ENCODE assay signal across 8 cellular contexts in genomic region chr3:195259146-195259563, GRCh38. TPM values are rescaled to one million over a fixed set of nuclear protein-coding genes. Genes with fewer than 3 reads are reported as not detected.
DNase-seq lines count a peak whose midpoint lies in the region; ATAC-seq and TF ChIP-seq lines count a peak whose summit lies in the region.

No MANE protein-coding gene starts in this region.

- H3K27ac ChIP-seq in CD4-positive, alpha-beta T cell (ENCODE audit: low read depth, low read length) = peak overlapping the region; percentile 85
- peak overlapping the region; percentile 92 for H3K27ac ChIP-seq in HCT116 (ENCODE audit: low read depth, low read length)
- peak overlapping the region; percentile 87 to 97 (median 94) for H3K27ac ChIP-seq in sigmoid colon

- POLR2A ChIA-PET in CD4-positive, alpha-beta T cell (lab: Charles Lee) = interaction anchor here (1.0 to 1.5 kb wide), 5 partner anchors 76 to 587 kb away, joined by 3 to 6 read pairs (median 5); partner anchors contain the start of gene LSG1
- POLR2A ChIA-PET in HCT116 (lab: Charles Lee) = interaction anchor here (0.8 kb wide), 1 partner anchor 577 kb away, joined by 4 read pairs; no protein-coding TSS in a partner anchor

- TF ChIP-seq POLR2A in HCT116 (IDR thresholded peaks at IDR 0.05; ENCODE audit: borderline replicate concordance, extremely low read depth, insufficient read depth, insufficient read length) (no peak), sigmoid colon (IDR thresholded peaks at IDR 0.05) (no peak)

- peak overlapping the region; percentile 93 for H3K27ac Mint-ChIP-seq in CD4-positive, alpha-beta T cell
- H3K27ac Mint-ChIP-seq in glutamatergic neuron (ENCODE audit: unreplicated experiment) = peak overlapping the region; percentile 72

- H4K20me1 ChIP-seq in HCT116 (ENCODE audit: insufficient read depth) = no peaks in the 10 kb centered on the region

- H3K36me3 ChIP-seq in HCT116 (ENCODE audit: control insufficient read depth in 1 of 2, insufficient read depth in 2 of 2, low read length in 2 of 2) (no peaks in the 10 kb centered on the region), sigmoid colon (no peaks in the 10 kb centered on the region)

- no peak overlapping the region for H2AFZ ChIP-seq in HCT116 (ENCODE audit: low read depth, low read length, poor library complexity, severe bottlenecking)

- RAD21 ChIA-PET in HCT116 (lab: Charles Lee; ENCODE audit: low non-redundant PET in 1 of 2, low total read pairs in 2 of 2, uncharacterized antibody in 2 of 2, unreplicated experiment in 2 of 2) = interaction anchor here (1.5 to 1.6 kb wide), 2 partner anchors 576 to 577 kb away, joined by 3 to 6 read pairs; no protein-coding TSS in a partner anchor

- no peaks in the 10 kb centered on the region for H3K36me3 Mint-ChIP-seq in CD4-positive, alpha-beta T cell (ENCODE audit: low read depth)
- H3K36me3 Mint-ChIP-seq in glutamatergic neuron (ENCODE audit: unreplicated experiment) = no peaks in the 10 kb centered on the region

- WGBS in sigmoid colon, 2 donors = 54 to 58% methylated on average over 12 of the region's 12 CpGs

- no peak for TF ChIP-seq RAD21 in HCT116 (IDR thresholded peaks at IDR 0.05; ENCODE audit: low read depth)

- no peaks in the 10 kb centered on the region for H3K27me3 Mint-ChIP-seq in CD4-positive, alpha-beta T cell
- H3K27me3 Mint-ChIP-seq in glutamatergic neuron (ENCODE audit: unreplicated experiment) = peaks cover 5% of the 10 kb centered on the region

- peaks cover 10% of the 10 kb centered on the region; the same call in 1 of the 2 replicates for H3K79me2 ChIP-seq in HCT116 (ENCODE audit: insufficient read depth, low read length)

- H3K4me3 ChIP-seq in HCT116 (replicated peaks in 1 of 2; ENCODE audit: low read depth in 1 of 2, low read length in 2 of 2) (peak overlapping the region; percentile 51 to 66), WI38 (ENCODE audit: low read depth, low read length) (peak overlapping the region; percentile 60), sigmoid colon (peak overlapping the region; percentile 39 to 75 (median 68))

- H3K4me3 Mint-ChIP-seq in CD4-positive, alpha-beta T cell = peak overlapping the region; percentile 81
- no peak overlapping the region for H3K4me3 Mint-ChIP-seq in glutamatergic neuron (ENCODE audit: unreplicated experiment)

- H3K9ac ChIP-seq in HCT116 (ENCODE audit: low read length) = peak overlapping the region; percentile 79

- no TSS peak for BruUV-seq in HCT116 (replicated peaks; lab: Mats Ljungman, UMichigan)

- H3K9me2 ChIP-seq in HCT116 (ENCODE audit: insufficient read depth) = no peaks in the 10 kb centered on the region

- H3K27me3 ChIP-seq in CD4-positive, alpha-beta T cell (ENCODE audit: control insufficient read depth, insufficient read depth, low read length) = no peaks in the 10 kb centered on the region
- H3K27me3 ChIP-seq in HCT116 (ENCODE audit: insufficient read depth, low read length) (no peaks in the 10 kb centered on the region), sigmoid colon (no peaks in the 10 kb centered on the region)

- H3K9me3 Mint-ChIP-seq in CD4-positive, alpha-beta T cell = no peaks in the 10 kb centered on the region
- peaks cover 6% of the 10 kb centered on the region for H3K9me3 Mint-ChIP-seq in glutamatergic neuron (ENCODE audit: unreplicated experiment)

- peaks cover 22% of the 10 kb centered on the region for H3K4me1 Mint-ChIP-seq in CD4-positive, alpha-beta T cell (ENCODE audit: low read depth)
- H3K4me1 Mint-ChIP-seq in glutamatergic neuron (ENCODE audit: low read depth, unreplicated experiment) = peaks cover 39% of the 10 kb centered on the region

- no peaks in the 10 kb centered on the region for H3K9me3 ChIP-seq in CD4-positive, alpha-beta T cell (ENCODE audit: control insufficient read depth, low read length)
- H3K9me3 ChIP-seq in HCT116 (ENCODE audit: control insufficient read depth in 1 of 2, insufficient read depth in 1 of 2, low read depth in 1 of 2, low read length in 2 of 2) (no peaks in the 10 kb centered on the region), sigmoid colon (no peaks in the 10 kb centered on the region)

- DNase-seq in CD4-positive, alpha-beta T cell = no peak
- DNase-seq in HCT116 (ENCODE audit: low read depth, low spot score) = no peak
- no peak for DNase-seq in glutamatergic neuron
- no peak for DNase-seq in sigmoid colon
- DNase-seq in DMS 273 treated with DMSO at 0.1 percent for 48 hours (lab: John Stamatoyannopoulos, UW) = no peak
- no peak for DNase-seq in stimulated activated CD8-positive, alpha-beta memory T cell treated with anti-CD3 and anti-CD28 coated beads, Interleukin-4, amount 100 ng/mL, for 48 hours

- intact Hi-C loops in CD4-positive, alpha-beta T cell (cut with DNase I, micrococcal nuclease) = loop anchor here (2.0 to 10.0 kb wide), 3 partner anchors 114 to 257 kb away; no protein-coding TSS in a partner anchor
- intact Hi-C loops in HCT116 (cut with micrococcal nuclease) = loop anchor here (2.0 kb wide), 2 partner anchors 140 to 256 kb away; no protein-coding TSS in a partner anchor
- intact Hi-C loops in sigmoid colon (cut with DNase I) = loop anchor here (1.0 to 5.0 kb wide), 2 partner anchors 106 to 492 kb away; no protein-coding TSS in a partner anchor

- peak overlapping the region; percentile 92 for H3K4me2 ChIP-seq in HCT116 (ENCODE audit: low read length)

- H3K4me1 ChIP-seq in HCT116 (ENCODE audit: control insufficient read depth in 1 of 2, insufficient read depth in 2 of 2, low read length in 2 of 2) = peaks cover 19 to 28% of the 10 kb centered on the region in 2 experiments
- peaks cover 0 to 39% (median 37%) of the 10 kb centered on the region in 4 donors for H3K4me1 ChIP-seq in sigmoid colon

- no peak for ATAC-seq in CD4-positive, alpha-beta T cell (ENCODE audit: poor library complexity)
- ATAC-seq in HCT116 = peak; percentile 3; the same call in 1 of the 2 replicates
- ATAC-seq in HG02870 (IDR thresholded peaks at IDR 0.05; ENCODE audit: unreplicated experiment) = no peak

- no peak for TF ChIP-seq EP300 in sigmoid colon (IDR thresholded peaks at IDR 0.05)

- TF ChIP-seq CTCF in CD4-positive, alpha-beta T cell (IDR thresholded peaks at IDR 0.05) = no peak
- TF ChIP-seq CTCF in HCT116 (IDR thresholded peaks at IDR 0.05 in 2 of 3, conservative IDR thresholded peaks at IDR 0.05 in 1 of 3; ENCODE audit: borderline replicate concordance in 1 of 3, insufficient read depth in 1 of 3, low read depth in 2 of 3, low read length in 2 of 3) (no peak), WI38 (IDR thresholded peaks at IDR 0.05; ENCODE audit: low read depth, low read length) (no peak), glutamatergic neuron (IDR thresholded peaks at IDR 0.05; ENCODE audit: partially characterized antibody, unreplicated experiment) (no peak), sigmoid colon (IDR thresholded peaks at IDR 0.05) (no peak)

- CTCF ChIA-PET in CD4-positive, alpha-beta T cell (lab: Charles Lee) = interaction anchor here (1.5 to 8.4 kb wide), 4 partner anchors 12 to 588 kb away, joined by 5 to 62 read pairs (median 14); partner anchors contain the start of genes LSG1 and XXYLT1
- CTCF ChIA-PET in HCT116 (lab: Charles Lee) = interaction anchor here (1.3 to 1.8 kb wide), 3 partner anchors 12 to 588 kb away, joined by 8 to 13 read pairs (median 8); partner anchors contain the start of genes LSG1 and XXYLT1

TF ChIP-seq in HCT116, 20 proteins besides CTCF, POLR2A, EP300 and RAD21:
- TF ChIP-seq SP1 (IDR thresholded peaks at IDR 0.05; ENCODE audit: low read depth) (no peak), EZH2 (IDR thresholded peaks at IDR 0.05) (no peak), FOSL1 (IDR thresholded peaks at IDR 0.05; ENCODE audit: low read depth) (no peak), CEBPB (IDR thresholded peaks at IDR 0.05; ENCODE audit: low read depth) (no peak), ZBTB33 (IDR thresholded peaks at IDR 0.05; ENCODE audit: extremely low read depth, insufficient replicate concordance, low read length) (no peak)

RNA-seq across cellular contexts. Expression of gene XXYLT1, which starts 11.8 kb away (rescaled TPM):
- 1 to 10 TPM; 3.1 to 3.7 TPM for total RNA-seq in CD4-positive, alpha-beta T cell
- total RNA-seq in HCT116 (2021; ENCODE audit: unreplicated experiment) = 10.9 TPM
- 6.4 and 6.6 TPM in 2 replicates for polyA plus RNA-seq in HCT116 (2012)
- 22.3 TPM for total RNA-seq in glutamatergic neuron (ENCODE audit: unreplicated experiment)
- total RNA-seq in sigmoid colon = 10 to 100 TPM; 11.1 to 13.8 (median 11.7) TPM
- 1 to 10 TPM; 2.5 to 6.8 (median 3.0) TPM for polyA plus RNA-seq in sigmoid colon
